18 cellular contexts compared by ENCODE assay signal in genomic region chr6:153059311-153059710, GRCh38.
"Had no signal": no experiment of that assay in that cellular context is flagged by ENCODE, and none has a peak within 500 bp of the region (broad histone marks: within the 10 kb centered on the region; RNA-seq: fewer than 3 reads in every experiment).

No MANE protein-coding gene starts in this region.

- H3K27ac ChIP-seq: brain microvascular endothelial cell, esophagus squamous epithelium, heart left ventricle, neural progenitor cell, ovary, thyroid gland, vagina had no signal

- H3K4me1 ChIP-seq: esophagus squamous epithelium, heart left ventricle, thyroid gland, vagina had no signal

- H3K27ac Mint-ChIP-seq: activated naive CD8-positive, alpha-beta T cell treated with anti-CD3 and anti-CD28 coated beads, Interleukin-2, amount 10 ng/mL, durations not matched to agents 7 days and 5 days; neural progenitor cell; stimulated activated memory B cell treated with anti-CD40 and anti-IgM and Interleukin-4, amounts not matched to agents 10 μg/mL and 1 μg/mL and 100 μg/mL, for 72 hours had no signal

- H3K4me3 Mint-ChIP-seq: activated naive CD8-positive, alpha-beta T cell treated with anti-CD3 and anti-CD28 coated beads, Interleukin-2, amount 10 ng/mL, durations not matched to agents 7 days and 5 days; central memory CD8-positive, alpha-beta T cell; neural progenitor cell; stimulated activated memory B cell treated with anti-CD40 and anti-IgM and Interleukin-4, amounts not matched to agents 10 μg/mL and 1 μg/mL and 100 μg/mL, for 72 hours had no signal

- H3K9me3 Mint-ChIP-seq: activated naive CD8-positive, alpha-beta T cell treated with anti-CD3 and anti-CD28 coated beads, Interleukin-2, amount 10 ng/mL, durations not matched to agents 7 days and 5 days had no signal

- ATAC-seq: activated CD4-positive, CD25-positive, alpha-beta regulatory T cell treated with anti-CD3 and anti-CD28 coated beads, Interleukin-2, amount 50 U/mL, for 24 hours; heart left ventricle; sciatic nerve; stimulated activated memory B cell treated with anti-CD40 and anti-IgM and Interleukin-4, amounts not matched to agents 10 μg/mL and 1 μg/mL and 100 μg/mL, for 72 hours had no signal

- H3K4me1 Mint-ChIP-seq: activated naive CD8-positive, alpha-beta T cell treated with anti-CD3 and anti-CD28 coated beads, Interleukin-2, amount 10 ng/mL, durations not matched to agents 7 days and 5 days; central memory CD8-positive, alpha-beta T cell; stimulated activated memory B cell treated with anti-CD40 and anti-IgM and Interleukin-4, amounts not matched to agents 10 μg/mL and 1 μg/mL and 100 μg/mL, for 72 hours had no signal

- H3K36me3 Mint-ChIP-seq: activated naive CD8-positive, alpha-beta T cell treated with anti-CD3 and anti-CD28 coated beads, Interleukin-2, amount 10 ng/mL, durations not matched to agents 7 days and 5 days; stimulated activated memory B cell treated with anti-CD40 and anti-IgM and Interleukin-4, amounts not matched to agents 10 μg/mL and 1 μg/mL and 100 μg/mL, for 72 hours had no signal

- H3K36me3 ChIP-seq: brain microvascular endothelial cell, esophagus squamous epithelium, heart left ventricle, ovary, thyroid gland, vagina had no signal

- H3K27me3 ChIP-seq: brain microvascular endothelial cell, esophagus squamous epithelium, heart left ventricle, neural progenitor cell, ovary, thyroid gland, vagina had no signal

- H3K9me3 ChIP-seq: esophagus squamous epithelium, ovary, thyroid gland, vagina had no signal

- H3K27me3 Mint-ChIP-seq: activated naive CD8-positive, alpha-beta T cell treated with anti-CD3 and anti-CD28 coated beads, Interleukin-2, amount 10 ng/mL, durations not matched to agents 7 days and 5 days had no signal

- H3K4me3 ChIP-seq: esophagus squamous epithelium, heart left ventricle, neural progenitor cell, ovary, thyroid gland, vagina had no signal

- DNase-seq: activated CD4-positive, alpha-beta T cell treated with anti-CD3 and anti-CD28 coated beads, Interleukin-2, amount 50 U/mL, for 1 hour; activated CD8-positive, alpha-beta memory T cell treated with anti-CD3 and anti-CD28 coated beads for 24 hours; activated naive CD8-positive, alpha-beta T cell treated with anti-CD3 and anti-CD28 coated beads, Interleukin-2, amount 10 ng/mL, durations not matched to agents 7 days and 5 days; brain microvascular endothelial cell; cortex of kidney; effector CD4-positive, alpha-beta T cell; esophagus squamous epithelium; heart left ventricle; ovary; stimulated activated CD4-positive, alpha-beta T cell treated with anti-CD3 and anti-CD28 coated beads, Interleukin-12 subunit alpha, Interleukin-12 subunit beta, amount 100 ng/mL, for 4 hours; stimulated activated CD4-positive, alpha-beta T cell treated with anti-CD3 and anti-CD28 coated beads, Interleukin-2, amount 100 ng/mL, for 24 hours; thyroid gland had no signal
